Comparison of ENCODE assay signal across 7 cellular contexts in genomic region chr17:30547778-30548177, GRCh38.
"Had no signal": no experiment of that assay in that cellular context is flagged by ENCODE, and none has a peak within 500 bp of the region (broad histone marks: within the 10 kb centered on the region; RNA-seq: fewer than 3 reads in every experiment).

No MANE protein-coding gene starts in this region.

- H3K4me3 ChIP-seq: GM23248, HAP-1 had no signal

- DNase-seq: GM23248, GOT3, H7, HFFc6, IMR-90 had no signal

- H2AFZ ChIP-seq: GM23248 had no signal

- H3K9me3 ChIP-seq: HAP-1 had no signal

- H3K9ac ChIP-seq: GM23248 had no signal

- ATAC-seq: HCT116 had no signal

- H3K36me3 ChIP-seq: HAP-1 had no signal

- H3K4me1 ChIP-seq: HAP-1 had no signal

- H3K27ac ChIP-seq: GM23248 had no signal
